ENCODE assay signal across 13 cellular contexts in genomic region chr1:40868051-40868723, GRCh38. TPM values are rescaled to one million over a fixed set of nuclear protein-coding genes. Genes with fewer than 3 reads are reported as not detected.
DNase-seq lines count a peak whose midpoint lies in the region; TF ChIP-seq lines count a peak whose summit lies in the region.
"Had no signal": no experiment of that assay in that cellular context is flagged by ENCODE, and none has a peak within 500 bp of the region (broad histone marks: within the 10 kb centered on the region; RNA-seq: fewer than 3 reads in every experiment).

No MANE protein-coding gene starts in this region.

- DNase-seq in activated naive CD4-positive, alpha-beta T cell treated with anti-CD3 and anti-CD28 coated beads, Interleukin-2, amount 10 ng/mL, durations not matched to agents 7 days and 5 days: no peak
- DNase-seq in activated naive CD4-positive, alpha-beta T cell (lab: John Stamatoyannopoulos, UW): no peak
- DNase-seq in SK-MEL-5 (ENCODE audit: low read depth, low spot score) (peak; percentile 18), foreskin fibroblast (peak; percentile 72 to 82), type B pancreatic cell (ENCODE audit: extremely low spot score, unreplicated experiment) (no peak), NCI-H1436 treated with DMSO at 0.1 percent for 48 hours (lab: John Stamatoyannopoulos, UW) (no peak), DMS114 treated with DMSO at 0.1 percent for 48 hours (lab: John Stamatoyannopoulos, UW; ENCODE audit: unreplicated experiment) (no peak), AG08396 (ENCODE audit: low spot score) (no peak)
- DNase-seq: amygdala, COR-L47, hypothalamus, NCI-H1694 treated with DMSO at 0.1 percent for 48 hours, T1000 had no signal

- peaks cover 9% of the 10 kb centered on the region for H3K9me3 Mint-ChIP-seq in activated naive CD4-positive, alpha-beta T cell treated with anti-CD3 and anti-CD28 coated beads, Interleukin-2, amount 10 ng/mL, durations not matched to agents 7 days and 5 days
- no peaks in the 10 kb centered on the region for H3K9me3 Mint-ChIP-seq in type B pancreatic cell

- peaks cover 4% of the 10 kb centered on the region for H3K27me3 Mint-ChIP-seq in activated naive CD4-positive, alpha-beta T cell treated with anti-CD3 and anti-CD28 coated beads, Interleukin-2, amount 10 ng/mL, durations not matched to agents 7 days and 5 days
- no peaks in the 10 kb centered on the region for H3K27me3 Mint-ChIP-seq in type B pancreatic cell

- no peaks in the 10 kb centered on the region for H3K36me3 Mint-ChIP-seq in activated naive CD4-positive, alpha-beta T cell treated with anti-CD3 and anti-CD28 coated beads, Interleukin-2, amount 10 ng/mL, durations not matched to agents 7 days and 5 days
- H3K36me3 Mint-ChIP-seq in type B pancreatic cell: no peaks in the 10 kb centered on the region

- CTCF ChIA-PET in activated naive CD4-positive, alpha-beta T cell treated with anti-CD3 and anti-CD28 coated beads, Interleukin-2, amount 10 ng/mL, durations not matched to agents 7 days and 5 days (lab: Charles Lee): interaction anchor here (1.5 to 2.3 kb wide), 2 partner anchors 82 to 85 kb away, joined by 4 to 12 read pairs; no protein-coding TSS in a partner anchor

- no peak overlapping the region for H3K4me3 ChIP-seq in foreskin fibroblast (ENCODE audit: low read depth in 1 of 2, low read length in 2 of 2)

- TF ChIP-seq CTCF in foreskin fibroblast (IDR thresholded peaks at IDR 0.05; ENCODE audit: low read depth, low read length) (no peak), type B pancreatic cell (conservative IDR thresholded peaks at IDR 0.05) (no peak)

- in situ Hi-C loops in SK-MEL-5 (cut with HindIII; ENCODE audit: low pct_unique_long_range_greater_than_20kb, low sequenced_read_pairs): no loop called here

- peak overlapping the region; percentile 61 for H3K27ac Mint-ChIP-seq in activated naive CD4-positive, alpha-beta T cell treated with anti-CD3 and anti-CD28 coated beads, Interleukin-2, amount 10 ng/mL, durations not matched to agents 7 days and 5 days
- H3K27ac Mint-ChIP-seq in type B pancreatic cell: peak overlapping the region; percentile 75

- peaks cover 40% of the 10 kb centered on the region for H3K4me1 Mint-ChIP-seq in activated naive CD4-positive, alpha-beta T cell treated with anti-CD3 and anti-CD28 coated beads, Interleukin-2, amount 10 ng/mL, durations not matched to agents 7 days and 5 days
- peaks cover 4% of the 10 kb centered on the region for H3K4me1 Mint-ChIP-seq in type B pancreatic cell (ENCODE audit: unreplicated experiment)

- no peak overlapping the region for H3K4me3 Mint-ChIP-seq in activated naive CD4-positive, alpha-beta T cell treated with anti-CD3 and anti-CD28 coated beads, Interleukin-2, amount 10 ng/mL, durations not matched to agents 7 days and 5 days
- H3K4me3 Mint-ChIP-seq in type B pancreatic cell: no peak overlapping the region

RNA-seq across cellular contexts. Expression of gene CITED4, which starts 6.0 kb away (rescaled TPM):
- 0.55 TPM in 1 of 2 replicates, not detected in the other for total RNA-seq in SK-MEL-5 (2014; rRNA removed; shearing (Covaris generic))
- 2.6 and 2.7 TPM in 2 replicates for polyA plus RNA-seq in SK-MEL-5 (2015; cell fraction: cytosol; rRNA removed)
- 0.33 and 0.34 TPM in 2 replicates for polyA plus RNA-seq in SK-MEL-5 (2015; cell fraction: nucleus; rRNA removed)
- total RNA-seq in type B pancreatic cell (ENCODE audit: low replicate concordance): 101 and 207 TPM in 2 replicates

Comparison
In these comparisons a context has a peak if more than half of its experiments do, and no peak if none do; other contexts are left out.
1. DNase-seq: peak in SK-MEL-5 (single experiment) and foreskin fibroblast (2 of 2); none in activated naive CD4-positive, alpha-beta T cell treated with anti-CD3 and anti-CD28 coated beads, Interleukin-2, amount 10 ng/mL, durations not matched to agents 7 days and 5 days (single experiment), activated naive CD4-positive, alpha-beta T cell (0 of 4), type B pancreatic cell (single experiment), NCI-H1436 treated with DMSO at 0.1 percent for 48 hours (single experiment), DMS114 treated with DMSO at 0.1 percent for 48 hours (single experiment) and AG08396 (single experiment).
2. RNA of gene CITED4, which starts 6.0 kb away (total RNA-seq): 101 to 207 TPM in type B pancreatic cell; 0.55 TPM in SK-MEL-5; every median in the first group is over 10 times any median in the second.